Comparison of ENCODE assay signal across 2 cellular contexts in the genomic region with DNA sequence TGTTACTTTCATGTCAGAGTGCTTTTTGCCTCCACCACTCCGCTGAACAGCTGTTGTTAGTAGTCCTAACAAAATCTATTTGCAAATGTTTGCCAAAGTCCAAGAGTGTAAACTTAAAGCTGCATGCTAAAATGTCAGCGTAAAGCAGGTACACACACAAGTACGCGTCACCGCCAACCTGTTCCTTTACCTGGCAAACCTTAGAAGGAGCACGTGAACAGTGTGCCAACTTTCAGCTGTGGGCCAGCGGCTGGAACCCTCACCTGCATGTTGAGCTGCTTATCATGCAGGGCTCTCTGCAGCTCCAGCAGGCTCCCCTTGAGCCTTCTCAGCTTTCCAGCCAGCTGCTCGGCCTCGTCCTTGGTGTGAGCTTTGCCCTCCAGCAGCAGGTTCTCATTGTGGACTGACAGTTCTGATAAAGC.
A peak's percentile ranks its signal among the peaks of the same experiment; 100 is the strongest.
TF ChIP-seq lines count a peak whose summit lies in the region.

No MANE protein-coding gene starts in this region.

TF ChIP-seq in liver, 16 proteins besides CTCF, POLR2A, EP300 and RAD21 (continued from another document):
- TF ChIP-seq, protein P1, sequence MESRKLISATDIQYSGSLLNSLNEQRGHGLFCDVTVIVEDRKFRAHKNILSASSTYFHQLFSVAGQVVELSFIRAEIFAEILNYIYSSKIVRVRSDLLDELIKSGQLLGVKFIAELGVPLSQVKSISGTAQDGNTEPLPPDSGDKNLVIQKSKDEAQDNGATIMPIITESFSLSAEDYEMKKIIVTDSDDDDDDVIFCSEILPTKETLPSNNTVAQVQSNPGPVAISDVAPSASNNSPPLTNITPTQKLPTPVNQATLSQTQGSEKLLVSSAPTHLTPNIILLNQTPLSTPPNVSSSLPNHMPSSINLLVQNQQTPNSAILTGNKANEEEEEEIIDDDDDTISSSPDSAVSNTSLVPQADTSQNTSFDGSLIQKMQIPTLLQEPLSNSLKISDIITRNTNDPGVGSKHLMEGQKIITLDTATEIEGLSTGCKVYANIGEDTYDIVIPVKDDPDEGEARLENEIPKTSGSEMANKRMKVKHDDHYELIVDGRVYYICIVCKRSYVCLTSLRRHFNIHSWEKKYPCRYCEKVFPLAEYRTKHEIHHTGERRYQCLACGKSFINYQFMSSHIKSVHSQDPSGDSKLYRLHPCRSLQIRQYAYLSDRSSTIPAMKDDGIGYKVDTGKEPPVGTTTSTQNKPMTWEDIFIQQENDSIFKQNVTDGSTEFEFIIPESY (IDR thresholded peaks at IDR 0.05) = peak; percentile 77
- peak; percentile 89 to 92 for TF ChIP-seq HNF4A (conservative IDR thresholded peaks at IDR 0.05)
- peak in 1 of 2 donors; percentile 35 for TF ChIP-seq GABPA (IDR thresholded peaks at IDR 0.05 in 1 of 2, conservative IDR thresholded peaks at IDR 0.05 in 1 of 2)
- TF ChIP-seq, protein P2, sequence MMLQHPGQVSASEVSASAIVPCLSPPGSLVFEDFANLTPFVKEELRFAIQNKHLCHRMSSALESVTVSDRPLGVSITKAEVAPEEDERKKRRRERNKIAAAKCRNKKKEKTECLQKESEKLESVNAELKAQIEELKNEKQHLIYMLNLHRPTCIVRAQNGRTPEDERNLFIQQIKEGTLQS (IDR thresholded peaks at IDR 0.05) = no peak
- peak; percentile 93 for TF ChIP-seq SP1 (IDR thresholded peaks at IDR 0.05)
- TF ChIP-seq, protein P3, sequence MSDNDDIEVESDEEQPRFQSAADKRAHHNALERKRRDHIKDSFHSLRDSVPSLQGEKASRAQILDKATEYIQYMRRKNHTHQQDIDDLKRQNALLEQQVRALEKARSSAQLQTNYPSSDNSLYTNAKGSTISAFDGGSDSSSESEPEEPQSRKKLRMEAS (IDR thresholded peaks at IDR 0.05) = peak; percentile 83
- TF ChIP-seq, protein P4, sequence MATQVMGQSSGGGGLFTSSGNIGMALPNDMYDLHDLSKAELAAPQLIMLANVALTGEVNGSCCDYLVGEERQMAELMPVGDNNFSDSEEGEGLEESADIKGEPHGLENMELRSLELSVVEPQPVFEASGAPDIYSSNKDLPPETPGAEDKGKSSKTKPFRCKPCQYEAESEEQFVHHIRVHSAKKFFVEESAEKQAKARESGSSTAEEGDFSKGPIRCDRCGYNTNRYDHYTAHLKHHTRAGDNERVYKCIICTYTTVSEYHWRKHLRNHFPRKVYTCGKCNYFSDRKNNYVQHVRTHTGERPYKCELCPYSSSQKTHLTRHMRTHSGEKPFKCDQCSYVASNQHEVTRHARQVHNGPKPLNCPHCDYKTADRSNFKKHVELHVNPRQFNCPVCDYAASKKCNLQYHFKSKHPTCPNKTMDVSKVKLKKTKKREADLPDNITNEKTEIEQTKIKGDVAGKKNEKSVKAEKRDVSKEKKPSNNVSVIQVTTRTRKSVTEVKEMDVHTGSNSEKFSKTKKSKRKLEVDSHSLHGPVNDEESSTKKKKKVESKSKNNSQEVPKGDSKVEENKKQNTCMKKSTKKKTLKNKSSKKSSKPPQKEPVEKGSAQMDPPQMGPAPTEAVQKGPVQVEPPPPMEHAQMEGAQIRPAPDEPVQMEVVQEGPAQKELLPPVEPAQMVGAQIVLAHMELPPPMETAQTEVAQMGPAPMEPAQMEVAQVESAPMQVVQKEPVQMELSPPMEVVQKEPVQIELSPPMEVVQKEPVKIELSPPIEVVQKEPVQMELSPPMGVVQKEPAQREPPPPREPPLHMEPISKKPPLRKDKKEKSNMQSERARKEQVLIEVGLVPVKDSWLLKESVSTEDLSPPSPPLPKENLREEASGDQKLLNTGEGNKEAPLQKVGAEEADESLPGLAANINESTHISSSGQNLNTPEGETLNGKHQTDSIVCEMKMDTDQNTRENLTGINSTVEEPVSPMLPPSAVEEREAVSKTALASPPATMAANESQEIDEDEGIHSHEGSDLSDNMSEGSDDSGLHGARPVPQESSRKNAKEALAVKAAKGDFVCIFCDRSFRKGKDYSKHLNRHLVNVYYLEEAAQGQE (IDR thresholded peaks at IDR 0.05) = peak; percentile 90
- TF ChIP-seq HNF4G (IDR thresholded peaks at IDR 0.05) = peak; percentile 70
- TF ChIP-seq RXRA (IDR thresholded peaks at IDR 0.05) = peak; percentile 60 to 83
- TF ChIP-seq JUND (IDR thresholded peaks at IDR 0.05) = peak; percentile 67 to 80

TF ChIP-seq in SK-N-SH, 30 proteins besides CTCF, POLR2A, EP300 and RAD21 (continued from another document):
- no peak for TF ChIP-seq NRF1 (IDR thresholded peaks at IDR 0.05; ENCODE audit: low read depth, low read length)
- no peak for TF ChIP-seq RFX5 (IDR thresholded peaks at IDR 0.05; ENCODE audit: low read length)
- TF ChIP-seq FOXJ3 (CRISPR knock-in tag; IDR thresholded peaks at IDR 0.05) = no peak
